Comparison of ENCODE assay signal across 1 cellular context in genomic region chr11:133403900-133404299, GRCh38.
TF ChIP-seq lines count a peak whose summit lies in the region.

No MANE protein-coding gene starts in this region.

TF ChIP-seq in K562, 482 proteins besides CTCF, POLR2A, EP300 and RAD21 (continued from another document):
- TF ChIP-seq MLLT1 (IDR thresholded peaks at IDR 0.05) (no peak), FUS (optimal IDR thresholded peaks at IDR 0.05; ENCODE audit: low read depth, low read length) (no peak), HSF4 (CRISPR knock-in tag; IDR thresholded peaks at IDR 0.05; ENCODE audit: borderline replicate concordance) (no peak), ZNF224 (CRISPR knock-in tag; IDR thresholded peaks at IDR 0.05) (no peak), ZNF384 (IDR thresholded peaks at IDR 0.05; ENCODE audit: low read depth, low read length) (no peak), MECOM (CRISPR knock-in tag; IDR thresholded peaks at IDR 0.05) (no peak), ZNF766 (CRISPR knock-in tag; conservative IDR thresholded peaks at IDR 0.05) (no peak), RBM15 (IDR thresholded peaks at IDR 0.05; ENCODE audit: insufficient read depth, low read length) (no peak), TEAD2 (tag; IDR thresholded peaks at IDR 0.05) (no peak)
- TF ChIP-seq, protein P1, sequence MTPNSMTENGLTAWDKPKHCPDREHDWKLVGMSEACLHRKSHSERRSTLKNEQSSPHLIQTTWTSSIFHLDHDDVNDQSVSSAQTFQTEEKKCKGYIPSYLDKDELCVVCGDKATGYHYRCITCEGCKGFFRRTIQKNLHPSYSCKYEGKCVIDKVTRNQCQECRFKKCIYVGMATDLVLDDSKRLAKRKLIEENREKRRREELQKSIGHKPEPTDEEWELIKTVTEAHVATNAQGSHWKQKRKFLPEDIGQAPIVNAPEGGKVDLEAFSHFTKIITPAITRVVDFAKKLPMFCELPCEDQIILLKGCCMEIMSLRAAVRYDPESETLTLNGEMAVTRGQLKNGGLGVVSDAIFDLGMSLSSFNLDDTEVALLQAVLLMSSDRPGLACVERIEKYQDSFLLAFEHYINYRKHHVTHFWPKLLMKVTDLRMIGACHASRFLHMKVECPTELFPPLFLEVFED (CRISPR knock-in tag; conservative IDR thresholded peaks at IDR 0.05) = no peak
TF ChIP-seq in K562: peak in this region for 0.
